Comparison of ENCODE assay signal across 1 cellular context in genomic region chr2:134739879-134740301, GRCh38.
TF ChIP-seq lines count a peak whose summit lies in the region.

No MANE protein-coding gene starts in this region.

TF ChIP-seq in GM12878, 131 proteins besides CTCF, POLR2A, EP300 and RAD21 (continued from another document):
- TF ChIP-seq PAX5 (IDR thresholded peaks at IDR 0.05; ENCODE audit: borderline replicate concordance, low read depth, low read length) (peak; percentile 60; the same call in 1 of the 2 replicates), STAT3 (IDR thresholded peaks at IDR 0.05; ENCODE audit: low read depth, low read length) (0 out of 2 replicates have a peak, but pooled peaks have one; percentile 68), EED (IDR thresholded peaks at IDR 0.05; ENCODE audit: low read depth) (peak; percentile 85), ZNF592 (IDR thresholded peaks at IDR 0.05) (no peak), RAD51 (IDR thresholded peaks at IDR 0.05) (peak; percentile 53; the same call in 1 of the 2 replicates), SP1 (IDR thresholded peaks at IDR 0.05; ENCODE audit: low read depth, low read length) (no peak), GABPA (IDR thresholded peaks at IDR 0.05; ENCODE audit: low read depth) (0 out of 2 replicates have a peak, but pooled peaks have one; percentile 10), HDGF (IDR thresholded peaks at IDR 0.05) (no peak), SREBF2 (IDR thresholded peaks at IDR 0.05; ENCODE audit: low read length) (no peak), E4F1 (IDR thresholded peaks at IDR 0.05; ENCODE audit: borderline replicate concordance, partially characterized antibody) (no peak), MXI1 (IDR thresholded peaks at IDR 0.05; ENCODE audit: low read depth, low read length) (peak; percentile 65; the same call in 1 of the 2 replicates), PKNOX1 (IDR thresholded peaks at IDR 0.05) (peak; percentile 90), ASH2L (IDR thresholded peaks at IDR 0.05; ENCODE audit: borderline replicate concordance, low read depth) (no peak; the same call in 1 of the 2 replicates), NR2C2 (IDR thresholded peaks at IDR 0.05; ENCODE audit: borderline replicate concordance, control insufficient read depth, insufficient read length, low read depth) (no peak), CREM (IDR thresholded peaks at IDR 0.05; ENCODE audit: low read depth) (peak; percentile 74; the same call in 1 of the 2 replicates), GATAD2B (conservative IDR thresholded peaks at IDR 0.05; ENCODE audit: low read depth) (0 out of 2 replicates have a peak, but pooled peaks have one; percentile 19), SRF (IDR thresholded peaks at IDR 0.05; ENCODE audit: low read depth in 2 of 2, low read length in 2 of 2) (no peak), MTA3 (IDR thresholded peaks at IDR 0.05; ENCODE audit: borderline replicate concordance, low read length) (0 out of 2 replicates have a peak, but pooled peaks have one; percentile 62), CREB1 (IDR thresholded peaks at IDR 0.05; ENCODE audit: low read depth) (peak; percentile 84), DPF2 (IDR thresholded peaks at IDR 0.05) (peak; percentile 92), SUZ12 (IDR thresholded peaks at IDR 0.05; ENCODE audit: unreplicated experiment) (no peak), BHLHE40 (IDR thresholded peaks at IDR 0.05; ENCODE audit: borderline replicate concordance in 1 of 2, low read depth in 2 of 2, low read length in 1 of 2) (peak in 1 of 2 experiments; percentile 58; a peak in 2 of 4 replicates), MTA2 (IDR thresholded peaks at IDR 0.05; ENCODE audit: low read depth) (peak; percentile 89), POLR2AphosphoS5 (IDR thresholded peaks at IDR 0.05; ENCODE audit: low read length) (peak; percentile 43; the same call in 1 of the 2 replicates), SMARCA5 (IDR thresholded peaks at IDR 0.05) (0 out of 2 replicates have a peak, but pooled peaks have one; percentile 13), CUX1 (IDR thresholded peaks at IDR 0.05; ENCODE audit: insufficient replicate concordance, low read depth, low read length) (peak; percentile 17), IKZF2 (IDR thresholded peaks at IDR 0.05) (peak; percentile 84 to 87; a peak in 3 of 4 replicates), BACH1 (IDR thresholded peaks at IDR 0.05; ENCODE audit: borderline replicate concordance) (0 out of 2 replicates have a peak, but pooled peaks have one; percentile 12), ATF2 (IDR thresholded peaks at IDR 0.05; ENCODE audit: low read length) (peak; percentile 89; the same call in 1 of the 2 replicates), NR2F1 (conservative IDR thresholded peaks at IDR 0.05) (peak; percentile 69; the same call in 1 of the 2 replicates), LARP7 (IDR thresholded peaks at IDR 0.05) (no peak), IRF4 (IDR thresholded peaks at IDR 0.05; ENCODE audit: low read depth, low read length) (peak; percentile 87), NRF1 (conservative IDR thresholded peaks at IDR 0.05; ENCODE audit: low read depth, low read length) (no peak), POU2F2 (IDR thresholded peaks at IDR 0.05; ENCODE audit: borderline replicate concordance, low read depth, low read length) (peak; percentile 77; the same call in 2 of the 3 replicates), MLLT1 (IDR thresholded peaks at IDR 0.05) (peak; percentile 86), NR2C1 (IDR thresholded peaks at IDR 0.05) (no peak), NBN (IDR thresholded peaks at IDR 0.05) (peak; percentile 72; the same call in 1 of the 2 replicates), MEF2A (IDR thresholded peaks at IDR 0.05; ENCODE audit: insufficient read depth, low read depth, low read length) (0 out of 2 replicates have a peak, but pooled peaks have one; percentile 16), SPI1 (IDR thresholded peaks at IDR 0.05; ENCODE audit: borderline replicate concordance, insufficient read depth, low read depth, low read length) (peak; percentile 99), MYB (IDR thresholded peaks at IDR 0.05; ENCODE audit: borderline replicate concordance, low read depth, low read length) (no peak), BCL3 (IDR thresholded peaks at IDR 0.05; ENCODE audit: borderline replicate concordance, insufficient read depth, low read depth, low read length, poor library complexity, severe bottlenecking) (peak; percentile 39)
